30 cellular contexts compared by ENCODE assay signal in the genomic region with DNA sequence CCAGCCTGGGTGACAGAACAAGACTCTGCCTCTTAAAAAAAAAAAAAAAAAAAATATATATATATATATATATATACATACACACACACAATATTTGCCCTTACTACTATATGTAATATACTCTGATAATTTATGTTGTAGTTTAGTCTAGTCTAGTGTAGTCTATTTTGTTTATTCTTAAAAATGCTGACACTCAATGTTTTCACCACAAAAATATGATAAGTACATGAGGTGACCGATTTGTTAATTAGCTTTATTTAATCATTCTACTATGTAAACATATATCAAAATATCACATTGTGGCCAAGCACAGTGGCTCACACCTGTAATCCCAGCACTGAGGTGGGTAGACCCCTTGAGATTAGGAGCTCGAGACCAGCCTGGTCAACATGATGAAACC.
"Had no signal": no experiment of that assay in that cellular context is flagged by ENCODE, and none has a peak within 500 bp of the region (broad histone marks: within the 10 kb centered on the region; RNA-seq: fewer than 3 reads in every experiment).

No MANE protein-coding gene starts in this region.

- H3K4me1 ChIP-seq: ascending aorta had no signal

- DNase-seq: activated B cell treated with CpG ODN at 0.5 μM for 24 hours; activated CD4-positive, alpha-beta memory T cell treated with anti-CD3 and anti-CD28 coated beads for 36 hours; activated CD4-positive, alpha-beta T cell treated with anti-CD3 and anti-CD28 coated beads for 4 hours; activated CD4-positive, alpha-beta T cell treated with anti-CD3 and anti-CD28 coated beads, Interleukin-2, amount 10 ng/mL, durations not matched to agents 24 days and 14 days; activated CD4-positive, alpha-beta T cell treated with anti-CD3 and anti-CD28 coated beads, Interleukin-2, amount 50 U/mL, for 1 hour; activated CD4-positive, alpha-beta T cell treated with anti-CD3 and anti-CD28 coated beads, Interleukin-2, amount 50 U/mL, for 4 hours; activated CD4-positive, CD25-positive, alpha-beta regulatory T cell treated with anti-CD3 and anti-CD28 coated beads, Interleukin-2, amount 50 U/mL, for 72 hours; activated CD8-positive, alpha-beta memory T cell treated with anti-CD3 and anti-CD28 coated beads, Interleukin-2, amount 50 U/mL, for 4 hours; activated CD8-positive, alpha-beta T cell treated with anti-CD3 and anti-CD28 coated beads for 36 hours; activated gamma-delta T cell treated with Interleukin-2 at 50 U/mL for 16 hours; activated naive CD4-positive, alpha-beta T cell; activated naive CD4-positive, alpha-beta T cell treated with anti-CD3 and anti-CD28 coated beads for 36 hours; activated naive CD8-positive, alpha-beta T cell treated with anti-CD3 and anti-CD28 coated beads, Interleukin-2, amount 10 ng/mL, durations not matched to agents 7 days and 5 days; activated naive CD8-positive, alpha-beta T cell treated with anti-CD3 and anti-CD28 coated beads, Interleukin-2, amount 50 U/mL, for 24 hours; activated T-cell treated with anti-CD3 and anti-CD28 coated beads for 4 hours; activated T-cell treated with anti-CD3 and anti-CD28 coated beads, Interleukin-2, amount 50 U/mL, for 1 hour; activated T-cell treated with anti-CD3 and anti-CD28 coated beads, Interleukin-2, amount 50 U/mL, for 4 hours; activated T-cell treated with anti-CD3 and anti-CD28 coated beads, Interleukin-2, amount 50 U/mL, for 72 hours; amygdala; anterior cingulate cortex; caudate nucleus; cerebellar nuclear complex; T-helper 1 cell; T-helper 2 cell; T-helper 9 cell had no signal

- H3K36me3 ChIP-seq: ascending aorta, cardiac muscle cell had no signal

- FAIRE-seq: bronchial epithelial cell, TTC549 had no signal

- H3K27me3 ChIP-seq: ascending aorta, cardiac muscle cell had no signal

- H3K27ac ChIP-seq: ascending aorta, cardiac muscle cell, VCaP had no signal

- ATAC-seq: activated CD8-positive, alpha-beta T cell treated with anti-CD3 and anti-CD28 coated beads for 36 hours; activated naive CD8-positive, alpha-beta T cell treated with anti-CD3 and anti-CD28 coated beads, Interleukin-2, amount 50 U/mL, for 24 hours; activated T-cell treated with anti-CD3 and anti-CD28 coated beads, Interleukin-2, amount 50 U/mL, for 4 hours had no signal

- H3K4me3 ChIP-seq: ascending aorta, cardiac muscle cell had no signal

- H3K9me3 ChIP-seq: ascending aorta had no signal
